1 cellular context compared by ENCODE assay signal in the genomic region with DNA sequence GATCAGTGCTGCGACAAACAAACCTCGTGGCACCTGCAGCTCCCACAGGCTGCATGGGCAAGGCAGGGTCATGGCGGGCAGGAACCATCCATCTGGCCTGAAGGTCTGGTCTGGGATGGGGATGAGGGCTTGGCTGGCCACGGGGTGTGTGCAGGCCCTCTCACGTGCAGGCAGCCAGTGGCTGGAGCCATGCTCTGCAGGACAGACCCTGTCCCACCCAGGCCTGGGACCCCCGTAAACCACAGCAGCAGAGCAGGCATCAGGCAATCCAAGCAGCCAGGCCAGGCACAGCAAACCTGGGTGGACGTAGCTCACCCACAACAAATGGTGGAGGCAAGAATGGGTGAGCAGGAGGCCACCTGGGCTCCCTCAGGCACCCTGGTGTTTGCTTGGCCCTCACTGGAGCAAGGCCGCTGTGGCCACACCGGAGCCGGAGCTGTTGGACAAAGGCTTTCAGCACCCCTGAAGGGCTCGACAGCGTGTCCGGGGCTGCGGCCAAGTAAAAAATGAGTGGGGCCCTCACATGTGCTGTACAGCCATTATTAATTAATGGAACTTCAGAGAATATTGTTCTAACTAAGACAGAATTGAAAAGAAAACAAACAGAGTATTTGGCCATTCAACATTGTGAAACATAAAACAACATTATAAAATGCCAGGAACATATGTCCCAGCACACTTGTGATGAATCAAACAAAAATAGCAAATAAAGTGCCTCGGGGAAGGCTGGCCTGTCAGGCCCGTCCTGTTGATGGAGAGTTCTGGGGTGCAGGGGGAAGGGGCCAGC.
A peak's percentile ranks its signal among the peaks of the same experiment; 100 is the strongest.
TF ChIP-seq lines count a peak whose summit lies in the region.

No MANE protein-coding gene starts in this region.

TF ChIP-seq in HepG2, 621 proteins besides CTCF, POLR2A, EP300 and RAD21:
- TF ChIP-seq AGO2 (optimal IDR thresholded peaks at IDR 0.05; ENCODE audit: low read depth, low read length) (peak; percentile 22), CREB1 (IDR thresholded peaks at IDR 0.05) (no peak), CREB1 (CRISPR knock-in tag; IDR thresholded peaks at IDR 0.05) (no peak)
